Comparison of ENCODE assay signal across 11 cellular contexts in the genomic region with DNA sequence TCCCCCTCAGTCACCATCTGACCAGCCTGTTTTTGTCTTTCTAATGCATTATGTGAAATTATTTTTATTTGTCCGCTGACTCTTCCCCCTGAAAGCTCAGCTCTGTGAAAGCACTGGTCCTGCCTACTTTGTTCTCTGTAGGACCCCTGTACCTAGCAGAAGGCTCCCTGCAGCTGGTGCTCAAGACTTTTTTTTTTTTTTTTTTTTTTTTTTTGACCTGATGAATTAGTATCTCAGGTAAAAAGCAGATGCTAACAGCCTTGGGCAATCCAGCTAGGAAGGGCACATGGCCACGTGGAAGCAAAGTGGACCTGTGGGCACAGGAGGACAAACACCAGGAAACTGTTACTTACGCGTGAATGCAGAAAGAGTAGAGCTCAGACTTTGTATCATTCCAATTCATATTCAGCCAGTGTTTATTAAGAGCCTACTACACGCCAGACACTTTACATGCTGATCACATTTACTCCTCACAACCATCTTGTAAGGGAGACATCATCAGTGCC. TPM values are rescaled to one million over a fixed set of nuclear protein-coding genes. Genes with fewer than 3 reads are reported as not detected.
DNase-seq lines count a peak whose midpoint lies in the region; ATAC-seq, FAIRE-seq and TF ChIP-seq lines count a peak whose summit lies in the region.
"Had no signal": no experiment of that assay in that cellular context is flagged by ENCODE, and none has a peak within 500 bp of the region (broad histone marks: within the 10 kb centered on the region; RNA-seq: fewer than 3 reads in every experiment).

No MANE protein-coding gene starts in this region.

- H3K27me3 Mint-ChIP-seq in natural killer cell (ENCODE audit: low read depth in 2 of 2), result no peaks in the 10 kb centered on the region

- no peak overlapping the region for H3K27ac ChIP-seq in BLaER1
- no peak overlapping the region for H3K27ac ChIP-seq in mammary epithelial cell (ENCODE audit: insufficient read depth, low read depth, low read length)

- TF ChIP-seq CTCF in mammary epithelial cell (conservative IDR thresholded peaks at IDR 0.05 in 1 of 2, IDR thresholded peaks at IDR 0.05 in 1 of 2; ENCODE audit: extremely low read depth in 1 of 2, insufficient read depth in 1 of 2, low read depth in 1 of 2, low read length in 2 of 2), result no peak
- no peak for TF ChIP-seq CTCF in natural killer cell (IDR thresholded peaks at IDR 0.05)

- in situ Hi-C loops in mammary epithelial cell (cut with MboI; ENCODE audit: low sequenced_read_pairs in 2 of 2), result no loop called here

- intact Hi-C loops in mammary epithelial cell (cut with micrococcal nuclease), result no loop called here
- intact Hi-C loops in natural killer cell (cut with micrococcal nuclease), result no loop called here

- H3K9me3 ChIP-seq in BLaER1, result no peaks in the 10 kb centered on the region
- H3K9me3 ChIP-seq in mammary epithelial cell (replicated peaks; ENCODE audit: insufficient read depth, low read length), result no peaks in the 10 kb centered on the region

- peaks cover 40 to 55% of the 10 kb centered on the region in 2 donors for H3K4me1 Mint-ChIP-seq in natural killer cell

- peak overlapping the region; percentile 91 for H3K4me3 Mint-ChIP-seq in natural killer cell

- 86% methylated on average over 5 of the region's 5 CpGs for WGBS in mammary epithelial cell (ENCODE audit: low coverage, missing lambda C conversion rate)

- H3K27ac Mint-ChIP-seq in natural killer cell, result peak overlapping the region; percentile 83 to 93

- TF ChIP-seq POLR2A in H54 (IDR thresholded peaks at IDR 0.05; ENCODE audit: low read depth, low read length), result no peak

- no peaks in the 10 kb centered on the region for H3K9me3 Mint-ChIP-seq in natural killer cell

- no peak overlapping the region for H3K4me3 ChIP-seq in BLaER1
- H3K4me3 ChIP-seq in Jurkat, Clone E6-1 (ENCODE audit: low read length), result peak overlapping the region; percentile 18; the same call in 1 of the 2 replicates
- H3K4me3 ChIP-seq in mammary epithelial cell (replicated peaks in 1 of 3; ENCODE audit: insufficient read depth in 1 of 3, low read depth in 2 of 3, low read length in 3 of 3), result no peak overlapping the region

- CTCF ChIA-PET in mammary epithelial cell (lab: Charles Lee; ENCODE audit: low non-redundant PET), result no interaction called here

- H3K4me1 ChIP-seq in BLaER1, result peaks cover 42% of the 10 kb centered on the region
- H3K4me1 ChIP-seq in mammary epithelial cell (ENCODE audit: insufficient read depth, low read length), result peaks cover 6% of the 10 kb centered on the region

- ATAC-seq in natural killer cell, result no peak
- no peak for ATAC-seq in GM21737 (IDR thresholded peaks at IDR 0.05; ENCODE audit: unreplicated experiment)

- dilution Hi-C loops in mammary epithelial cell (cut with HindIII; ENCODE audit: low sequenced_read_pairs), result no loop called here

- H3K27me3 ChIP-seq in BLaER1, result no peaks in the 10 kb centered on the region
- no peaks in the 10 kb centered on the region for H3K27me3 ChIP-seq in mammary epithelial cell (ENCODE audit: insufficient read depth, low read length)

- H3K79me2 ChIP-seq in mammary epithelial cell (ENCODE audit: insufficient read depth, low read length), result peaks cover 15% of the 10 kb centered on the region

- FAIRE-seq in H54 (lab: Jason Lieb, UNC), result no peak

- H3K9ac ChIP-seq in BLaER1 (no peak overlapping the region), mammary epithelial cell (ENCODE audit: insufficient read depth, low read length) (no peak overlapping the region)

- H3K36me3 ChIP-seq in BLaER1 (peaks cover 51% of the 10 kb centered on the region), mammary epithelial cell (ENCODE audit: insufficient read depth, low read length) (peaks cover 7% of the 10 kb centered on the region)

- H3K36me3 Mint-ChIP-seq in natural killer cell, result peaks cover 17% of the 10 kb centered on the region

- H2AFZ ChIP-seq in mammary epithelial cell (ENCODE audit: low read depth, low read length), result no peak overlapping the region

- H3K4me2 ChIP-seq in BLaER1 (peak overlapping the region; percentile 95), mammary epithelial cell (ENCODE audit: insufficient read depth, low read depth, low read length) (peak overlapping the region; percentile 50)

- H4K20me1 ChIP-seq in BLaER1 (peaks cover 26% of the 10 kb centered on the region), mammary epithelial cell (ENCODE audit: insufficient read depth, low read length) (no peaks in the 10 kb centered on the region)

- no peak for DNase-seq in Jurkat, Clone E6-1 (ENCODE audit: low read depth, low spot score)
- no peak for DNase-seq in mammary epithelial cell
- no peak for DNase-seq in natural killer cell
- no peak for DNase-seq in H54 (ENCODE audit: insufficient read length, low spot score)
- DNase-seq in NCI-H2029 (lab: John Stamatoyannopoulos, UW), result no peak
- DNase-seq in NK-92 treated with Interleukin-12 subunit alpha and Interleukin-12 subunit beta, amount 100 ng/mL, for 24 hours (lab: John Stamatoyannopoulos, UW), result no peak
- DNase-seq: GF-D8 had no signal

- no TSS peak for BruUV-seq in mammary epithelial cell (replicated peaks; lab: Mats Ljungman, UMichigan)

RNA-seq across cellular contexts. Expression of gene UNC119, which starts 0.6 kb away (rescaled TPM):
- polyA plus RNA-seq in Jurkat, Clone E6-1 (2012; ENCODE audit: insufficient read depth, insufficient read length), result 25.0 TPM
- 10 to 100 TPM; 26.3 to 27.5 TPM for total RNA-seq in mammary epithelial cell
- 40.9 TPM for polyA plus RNA-seq in mammary epithelial cell
- polyA minus RNA-seq in mammary epithelial cell, result 33.3 TPM
- total RNA-seq in natural killer cell, result 100 to 1,000 TPM in 1 of 3 donors, 10 to 100 TPM in 2; 79.1 to 106 (median 79.3) TPM

RNA-seq across cellular contexts. Expression of gene PIGS, which starts 18.3 kb away (rescaled TPM):
- 41.1 TPM for polyA plus RNA-seq in Jurkat, Clone E6-1 (2012; ENCODE audit: insufficient read depth, insufficient read length)
- 10 to 100 TPM; 45.0 to 56.2 TPM for total RNA-seq in mammary epithelial cell
- 59.1 TPM for polyA plus RNA-seq in mammary epithelial cell
- 125 TPM for polyA minus RNA-seq in mammary epithelial cell
- total RNA-seq in natural killer cell, result 10 to 100 TPM; 88.3 to 95.3 (median 92.3) TPM

RNA-seq across cellular contexts. Expression of gene ALDOC, which starts 23.6 kb away (rescaled TPM):
- polyA plus RNA-seq in Jurkat, Clone E6-1 (2012; ENCODE audit: insufficient read depth, insufficient read length), result 3.9 TPM
- total RNA-seq in mammary epithelial cell (10 to 100 TPM; 45.4 to 46.0 TPM), natural killer cell (10 to 100 TPM; 18.2 to 25.4 (median 23.0) TPM)
- polyA plus RNA-seq in mammary epithelial cell, result 163 TPM
- polyA minus RNA-seq in mammary epithelial cell, result 262 TPM

RNA-seq across cellular contexts. Expression of gene SPAG5, which starts 45.8 kb away (rescaled TPM):
- polyA plus RNA-seq in Jurkat, Clone E6-1 (2012; ENCODE audit: insufficient read depth, insufficient read length), result 308 TPM
- 10 to 100 TPM in 1 of 2 donors, 1 to 10 TPM in 1; 2.5 to 38.9 TPM for total RNA-seq in mammary epithelial cell
- 41.4 TPM for polyA plus RNA-seq in mammary epithelial cell
- 88.4 TPM for polyA minus RNA-seq in mammary epithelial cell
- total RNA-seq in natural killer cell, result 10 to 100 TPM; 18.0 to 19.6 (median 19.3) TPM

RNA-seq across cellular contexts. Expression of gene FOXN1, which starts 46.9 kb away (rescaled TPM):
- polyA plus RNA-seq in Jurkat, Clone E6-1 (2012; ENCODE audit: insufficient read depth, insufficient read length), result not detected
- total RNA-seq in mammary epithelial cell (not detected), natural killer cell (not detected)
- polyA plus RNA-seq in mammary epithelial cell, result not detected
- polyA minus RNA-seq in mammary epithelial cell, result not detected
- total RNA-seq: LHCN-M2, mononuclear cell had no signal
